In the genomic region with DNA sequence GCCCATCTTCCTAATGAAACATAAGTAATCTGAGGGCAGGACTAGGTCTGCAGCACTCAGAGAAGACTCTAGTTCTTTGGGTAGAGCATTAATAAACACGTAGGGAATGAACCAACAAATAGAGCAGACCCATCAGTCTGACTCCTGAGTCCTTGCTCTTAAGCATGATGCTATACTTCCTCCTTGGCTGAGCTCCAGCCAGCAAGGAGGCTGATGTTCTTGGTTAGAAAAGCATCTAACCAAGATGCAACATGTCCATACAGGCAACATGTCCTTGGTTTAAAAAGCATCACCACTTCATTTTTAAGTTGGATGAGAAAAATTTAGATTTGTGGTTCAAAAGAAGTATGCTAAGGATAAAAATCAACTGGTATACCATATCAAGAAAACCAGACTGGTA, we compare ENCODE assay signal across 1 cellular context.
TF ChIP-seq lines count a peak whose summit lies in the region.

No MANE protein-coding gene starts in this region.

TF ChIP-seq in WTC11, 78 proteins besides CTCF, POLR2A, EP300 and RAD21 (continued from another document):
- TF ChIP-seq, protein P1, sequence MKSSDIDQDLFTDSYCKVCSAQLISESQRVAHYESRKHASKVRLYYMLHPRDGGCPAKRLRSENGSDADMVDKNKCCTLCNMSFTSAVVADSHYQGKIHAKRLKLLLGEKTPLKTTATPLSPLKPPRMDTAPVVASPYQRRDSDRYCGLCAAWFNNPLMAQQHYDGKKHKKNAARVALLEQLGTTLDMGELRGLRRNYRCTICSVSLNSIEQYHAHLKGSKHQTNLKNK (CRISPR knock-in tag; IDR thresholded peaks at IDR 0.05): no peak
- TF ChIP-seq ZNF423 (CRISPR knock-in tag; IDR thresholded peaks at IDR 0.05) (no peak), ZNF219 (CRISPR knock-in tag; IDR thresholded peaks at IDR 0.05; ENCODE audit: borderline replicate concordance) (no peak)
- TF ChIP-seq, protein P2, sequence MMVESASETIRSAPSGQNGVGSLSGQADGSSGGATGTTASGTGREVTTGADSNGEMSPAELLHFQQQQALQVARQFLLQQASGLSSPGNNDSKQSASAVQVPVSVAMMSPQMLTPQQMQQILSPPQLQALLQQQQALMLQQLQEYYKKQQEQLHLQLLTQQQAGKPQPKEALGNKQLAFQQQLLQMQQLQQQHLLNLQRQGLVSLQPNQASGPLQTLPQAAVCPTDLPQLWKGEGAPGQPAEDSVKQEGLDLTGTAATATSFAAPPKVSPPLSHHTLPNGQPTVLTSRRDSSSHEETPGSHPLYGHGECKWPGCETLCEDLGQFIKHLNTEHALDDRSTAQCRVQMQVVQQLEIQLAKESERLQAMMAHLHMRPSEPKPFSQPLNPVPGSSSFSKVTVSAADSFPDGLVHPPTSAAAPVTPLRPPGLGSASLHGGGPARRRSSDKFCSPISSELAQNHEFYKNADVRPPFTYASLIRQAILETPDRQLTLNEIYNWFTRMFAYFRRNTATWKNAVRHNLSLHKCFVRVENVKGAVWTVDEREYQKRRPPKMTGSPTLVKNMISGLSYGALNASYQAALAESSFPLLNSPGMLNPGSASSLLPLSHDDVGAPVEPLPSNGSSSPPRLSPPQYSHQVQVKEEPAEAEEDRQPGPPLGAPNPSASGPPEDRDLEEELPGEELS (CRISPR knock-in tag; IDR thresholded peaks at IDR 0.05): no peak
